Comparison of ENCODE assay signal across 9 cellular contexts in genomic region chr9:132409828-132410528, GRCh38. TPM values are rescaled to one million over a fixed set of nuclear protein-coding genes. Genes with fewer than 3 reads are reported as not detected.
DNase-seq lines count a peak whose midpoint lies in the region; ATAC-seq and TF ChIP-seq lines count a peak whose summit lies in the region.
"Had no signal": no experiment of that assay in that cellular context is flagged by ENCODE, and none has a peak within 500 bp of the region (broad histone marks: within the 10 kb centered on the region; RNA-seq: fewer than 3 reads in every experiment).

CFAP77 (plus strand) TSS chr9:132410211; CDS start chr9:132410272, 61 bp downstream.

- H3K4me1 Mint-ChIP-seq in effector memory CD8-positive, alpha-beta T cell (ENCODE audit: low read depth in 2 of 2): peaks cover 26 to 36% of the 10 kb centered on the region in 2 donors

- H3K36me3 ChIP-seq in thoracic aorta: no peaks in the 10 kb centered on the region

- H3K9me3 Mint-ChIP-seq in effector memory CD8-positive, alpha-beta T cell: no peaks in the 10 kb centered on the region

- H3K27me3 Mint-ChIP-seq in effector memory CD8-positive, alpha-beta T cell: peaks cover 38 to 45% of the 10 kb centered on the region in 2 donors

- no peak within 1 kb of the TSS for H3K27ac ChIP-seq in thoracic aorta

- H3K9me3 ChIP-seq in thoracic aorta: no peaks in the 10 kb centered on the region

- peaks cover 15% of the 10 kb centered on the region for H3K36me3 Mint-ChIP-seq in effector memory CD8-positive, alpha-beta T cell (ENCODE audit: insufficient read depth)

- peak within 1 kb of the TSS; percentile 72 to 78 for H3K4me3 Mint-ChIP-seq in effector memory CD8-positive, alpha-beta T cell

- H3K4me1 ChIP-seq in thoracic aorta (ENCODE audit: control insufficient read depth in 1 of 2, low read depth in 2 of 2): peaks cover 18 to 34% of the 10 kb centered on the region in 2 donors

- DNase-seq in EH (ENCODE audit: low read depth) (peak; percentile 63), M059J (ENCODE audit: low read depth) (peak; percentile 70), mesenteric fat pad (ENCODE audit: low spot score) (peak; percentile 89), thoracic aorta (ENCODE audit: low spot score) (no peak), NCI-H526 treated with DMSO at 0.1 percent for 48 hours (lab: John Stamatoyannopoulos, UW) (no peak), NK-92 (lab: John Stamatoyannopoulos, UW; ENCODE audit: unreplicated experiment) (no peak)
- peak; percentile 48 for DNase-seq in activated CD4-positive, alpha-beta T cell treated with anti-CD3 and anti-CD28 coated beads for 48 hours
- DNase-seq in effector memory CD8-positive, alpha-beta T cell: peak in 2 of 3 experiments; percentile 22 to 24

- no peak within 1 kb of the TSS for H3K27ac Mint-ChIP-seq in effector memory CD8-positive, alpha-beta T cell

- peak within 1 kb of the TSS; percentile 72 for H3K4me3 ChIP-seq in thoracic aorta

- no peaks in the 10 kb centered on the region for H3K27me3 ChIP-seq in thoracic aorta (replicated peaks; ENCODE audit: insufficient read depth)

- peak; percentile 15 for ATAC-seq in effector memory CD8-positive, alpha-beta T cell (replicated peaks)
- no peak for ATAC-seq in thoracic aorta (ENCODE audit: insufficient number of reproducible peaks, low FRiP score, low read depth)

- no peak for TF ChIP-seq CTCF in thoracic aorta (IDR thresholded peaks at IDR 0.05)

RNA-seq across cellular contexts. Expression of gene CFAP77, which starts in this region (rescaled TPM):
- total RNA-seq in M059J (2014; rRNA removed; shearing (Covaris generic)): not detected in 2 replicates
- total RNA-seq in mesenteric fat pad (not detected), thoracic aorta (not detected)
- total RNA-seq: subcutaneous adipose tissue had no signal

Comparison
In these comparisons a context has a peak if more than half of its experiments do, and no peak if none do; other contexts are left out.
1. Peak in DNase-seq in M059J; RNA of the gene not detected or under 1 TPM.
2. Peak in DNase-seq in mesenteric fat pad; RNA of the gene not detected or under 1 TPM.
3. DNase-seq: peak in EH (single experiment), activated CD4-positive, alpha-beta T cell treated with anti-CD3 and anti-CD28 coated beads for 48 hours (single experiment) and effector memory CD8-positive, alpha-beta T cell (2 of 3); none in thoracic aorta (single experiment), NCI-H526 treated with DMSO at 0.1 percent for 48 hours (single experiment) and NK-92 (single experiment).